1 cellular context compared by ENCODE assay signal in genomic region chr7:40356871-40357676, GRCh38.
TF ChIP-seq lines count a peak whose summit lies in the region.

No MANE protein-coding gene starts in this region.

TF ChIP-seq in K562, 482 proteins besides CTCF, POLR2A, EP300 and RAD21:
- TF ChIP-seq HNRNPL (IDR thresholded peaks at IDR 0.05; ENCODE audit: low read depth, low read length) = no peak
- TF ChIP-seq HNRNPLL (IDR thresholded peaks at IDR 0.05; ENCODE audit: low read depth, low read length, poor library complexity, severe bottlenecking) = no peak
- peak; percentile 31; the same call in 1 of the 2 replicates for TF ChIP-seq FOSL1 (tag; conservative IDR thresholded peaks at IDR 0.05)
- TF ChIP-seq, protein P1, sequence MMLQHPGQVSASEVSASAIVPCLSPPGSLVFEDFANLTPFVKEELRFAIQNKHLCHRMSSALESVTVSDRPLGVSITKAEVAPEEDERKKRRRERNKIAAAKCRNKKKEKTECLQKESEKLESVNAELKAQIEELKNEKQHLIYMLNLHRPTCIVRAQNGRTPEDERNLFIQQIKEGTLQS (IDR thresholded peaks at IDR 0.05) = peak; percentile 47
- TF ChIP-seq, protein P1 (CRISPR knock-in tag; conservative IDR thresholded peaks at IDR 0.05) = no peak
- TF ChIP-seq TFAM (CRISPR knock-in tag; conservative IDR thresholded peaks at IDR 0.05) = no peak
- TF ChIP-seq, protein P2, sequence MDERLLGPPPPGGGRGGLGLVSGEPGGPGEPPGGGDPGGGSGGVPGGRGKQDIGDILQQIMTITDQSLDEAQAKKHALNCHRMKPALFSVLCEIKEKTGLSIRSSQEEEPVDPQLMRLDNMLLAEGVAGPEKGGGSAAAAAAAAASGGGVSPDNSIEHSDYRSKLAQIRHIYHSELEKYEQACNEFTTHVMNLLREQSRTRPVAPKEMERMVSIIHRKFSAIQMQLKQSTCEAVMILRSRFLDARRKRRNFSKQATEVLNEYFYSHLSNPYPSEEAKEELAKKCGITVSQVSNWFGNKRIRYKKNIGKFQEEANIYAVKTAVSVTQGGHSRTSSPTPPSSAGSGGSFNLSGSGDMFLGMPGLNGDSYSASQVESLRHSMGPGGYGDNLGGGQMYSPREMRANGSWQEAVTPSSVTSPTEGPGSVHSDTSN (CRISPR knock-in tag; IDR thresholded peaks at IDR 0.05; ENCODE audit: low read depth) = no peak
- TF ChIP-seq, protein P2 (tag; conservative IDR thresholded peaks at IDR 0.05; ENCODE audit: low read depth) = no peak
- no peak for TF ChIP-seq HEY1 (CRISPR knock-in tag; IDR thresholded peaks at IDR 0.05; ENCODE audit: borderline replicate concordance)
